ENCODE assay signal across 14 cellular contexts in genomic region chr14:66117600-66117999, GRCh38.
DNase-seq lines count a peak whose midpoint lies in the region; FAIRE-seq and TF ChIP-seq lines count a peak whose summit lies in the region.
"Had no signal": no experiment of that assay in that cellular context is flagged by ENCODE, and none has a peak within 500 bp of the region (broad histone marks: within the 10 kb centered on the region; RNA-seq: fewer than 3 reads in every experiment).

No MANE protein-coding gene starts in this region.

- H3K9ac ChIP-seq in astrocyte (ENCODE audit: low read length) = peak overlapping the region; percentile 24
- H3K9ac ChIP-seq: parathyroid adenoma had no signal

- H3K9me3 Mint-ChIP-seq in astrocyte (ENCODE audit: unreplicated experiment) = peaks cover 1% of the 10 kb centered on the region

- H3K27ac Mint-ChIP-seq in astrocyte (ENCODE audit: unreplicated experiment) = peak overlapping the region; percentile 95

- H3K4me1 ChIP-seq in HEK293 (ENCODE audit: control insufficient read depth, insufficient read depth, low read length) (no peaks in the 10 kb centered on the region), astrocyte (ENCODE audit: insufficient read depth, low read length) (peaks cover 8% of the 10 kb centered on the region)
- H3K4me1 ChIP-seq: parathyroid adenoma, SJSA1, transverse colon had no signal

- H3K4me1 Mint-ChIP-seq in astrocyte (ENCODE audit: low read depth, unreplicated experiment) = peaks cover 27% of the 10 kb centered on the region

- H3K27me3 Mint-ChIP-seq in astrocyte (ENCODE audit: low read depth, unreplicated experiment) = no peaks in the 10 kb centered on the region

- POLR2A ChIA-PET in HEK293 (lab: Yijun Ruan, JAX) = no interaction called here

- no peak overlapping the region for H3K27ac ChIP-seq in HEK293 (ENCODE audit: extremely low read depth, low read depth, low read length)
- peak overlapping the region; percentile 58 for H3K27ac ChIP-seq in astrocyte (ENCODE audit: low read depth, low read length)
- H3K27ac ChIP-seq: parathyroid adenoma, SJSA1, transverse colon had no signal

- H3K4me3 ChIP-seq in HEK293 (ENCODE audit: low read depth, low read length) (no peak overlapping the region), astrocyte (ENCODE audit: insufficient read depth, low read depth, low read length) (no peak overlapping the region)
- H3K4me3 ChIP-seq: SJSA1, transverse colon had no signal

- no peak for FAIRE-seq in astrocyte (lab: Jason Lieb, UNC)
- FAIRE-seq: islet of Langerhans had no signal

- H4K20me1 ChIP-seq in astrocyte (ENCODE audit: insufficient read depth, low read length) = no peaks in the 10 kb centered on the region

- no peak for TF ChIP-seq CTCF in HEK293 (tag by site-specific recombination; IDR thresholded peaks at IDR 0.05)
- TF ChIP-seq CTCF in astrocyte (IDR thresholded peaks at IDR 0.05; ENCODE audit: insufficient read depth, low read depth, low read length) = no peak

- H3K9me3 ChIP-seq in HEK293 (ENCODE audit: control insufficient read depth, insufficient read depth, low read depth, low read length) (no peaks in the 10 kb centered on the region), astrocyte (ENCODE audit: insufficient read depth, low read depth, low read length) (no peaks in the 10 kb centered on the region)
- H3K9me3 ChIP-seq: SJSA1, transverse colon had no signal

- no peaks in the 10 kb centered on the region for H3K79me2 ChIP-seq in astrocyte (ENCODE audit: insufficient read depth, low read length)
- H3K79me2 ChIP-seq: parathyroid adenoma had no signal

- H3K36me3 Mint-ChIP-seq in astrocyte (ENCODE audit: low read depth, unreplicated experiment) = no peaks in the 10 kb centered on the region

- H3K27me3 ChIP-seq in astrocyte (ENCODE audit: insufficient read depth, low read length) = no peaks in the 10 kb centered on the region
- H3K27me3 ChIP-seq: SJSA1, transverse colon had no signal

- CTCF ChIA-PET in HEK293 (lab: Yijun Ruan, JAX) = interaction anchor here (0.6 kb wide), 2 partner anchors 15 to 47 kb away, joined by 4 to 5 read pairs; no protein-coding TSS in a partner anchor

- H3K4me3 Mint-ChIP-seq in astrocyte (ENCODE audit: unreplicated experiment) = peak overlapping the region; percentile 45

- H3K36me3 ChIP-seq in HEK293 (ENCODE audit: control insufficient read depth in 2 of 2, insufficient read depth in 1 of 2, low read length in 2 of 2) (no peaks in the 10 kb centered on the region), astrocyte (ENCODE audit: insufficient read depth, low read length) (no peaks in the 10 kb centered on the region)
- H3K36me3 ChIP-seq: SJSA1, transverse colon had no signal

- H2AFZ ChIP-seq in astrocyte (ENCODE audit: low read depth, low read length) = peak overlapping the region; percentile 57
- H2AFZ ChIP-seq: parathyroid adenoma had no signal

- peak overlapping the region; percentile 62 for H3K4me2 ChIP-seq in astrocyte (ENCODE audit: low read length)

- DNase-seq in astrocyte (ENCODE audit: low read depth) (peak; percentile 75), glomerular visceral epithelial cell (ENCODE audit: extremely low spot score) (peak; percentile 8), stromal cell of bone marrow (ENCODE audit: low read depth) (peak; percentile 53), medulla oblongata (ENCODE audit: extremely low spot score) (no peak), hippocampal formation (lab: John Stamatoyannopoulos, UW) (no peak)
- DNase-seq in activated CD4-positive, alpha-beta T cell treated with anti-CD3 and anti-CD28 coated beads, Interleukin-2, amount 50 U/mL, for 48 hours = no peak
- DNase-seq: activated gamma-delta T cell treated with Interleukin-2 at 50 U/mL for 16 hours, MM.1S, NCI-H345, transverse colon had no signal

TF ChIP-seq in HEK293, 187 proteins besides CTCF, POLR2A, EP300 and RAD21:
- no peak for TF ChIP-seq ZNF280D (tag by site-specific recombination; IDR thresholded peaks at IDR 0.05)
- TF ChIP-seq ZNF558 (tag by site-specific recombination; IDR thresholded peaks at IDR 0.05) = no peak
- TF ChIP-seq PRDM1 (tag by site-specific recombination; IDR thresholded peaks at IDR 0.05) = peak; percentile 44; the same call in 1 of the 2 replicates
- TF ChIP-seq ZSCAN4 (tag by site-specific recombination; IDR thresholded peaks at IDR 0.05) = no peak
- TF ChIP-seq HOXD13 (CRISPR knock-in tag; IDR thresholded peaks at IDR 0.05; ENCODE audit: borderline replicate concordance) = no peak

Comparison
In these comparisons a context has a peak if more than half of its experiments do, and no peak if none do; other contexts are left out.
1. DNase-seq: peak in astrocyte (single experiment), glomerular visceral epithelial cell (single experiment) and stromal cell of bone marrow (single experiment); none in medulla oblongata (single experiment), hippocampal formation (0 of 2) and activated CD4-positive, alpha-beta T cell treated with anti-CD3 and anti-CD28 coated beads, Interleukin-2, amount 50 U/mL, for 48 hours (0 of 2).